10 cellular contexts compared by ENCODE assay signal in genomic region chr3:156908398-156908797, GRCh38.
"Had no signal": no experiment of that assay in that cellular context is flagged by ENCODE, and none has a peak within 500 bp of the region (broad histone marks: within the 10 kb centered on the region; RNA-seq: fewer than 3 reads in every experiment).

No MANE protein-coding gene starts in this region.

- FAIRE-seq: K562 had no signal

- H3K27ac ChIP-seq: GM23248, HL-60 had no signal

- H3K9ac ChIP-seq: GM23248 had no signal

- ATAC-seq: HCT116, K562 had no signal

- H2AFZ ChIP-seq: GM23248 had no signal

- DNase-seq: GM23248, GOT3, H7, HFFc6, IMR-90, KG1 had no signal

- H3K9me3 ChIP-seq: HAP-1 had no signal

- H3K36me3 ChIP-seq: HAP-1 had no signal

- H3K4me3 ChIP-seq: GM23248, HAP-1, K562 had no signal
